In the genomic region with DNA sequence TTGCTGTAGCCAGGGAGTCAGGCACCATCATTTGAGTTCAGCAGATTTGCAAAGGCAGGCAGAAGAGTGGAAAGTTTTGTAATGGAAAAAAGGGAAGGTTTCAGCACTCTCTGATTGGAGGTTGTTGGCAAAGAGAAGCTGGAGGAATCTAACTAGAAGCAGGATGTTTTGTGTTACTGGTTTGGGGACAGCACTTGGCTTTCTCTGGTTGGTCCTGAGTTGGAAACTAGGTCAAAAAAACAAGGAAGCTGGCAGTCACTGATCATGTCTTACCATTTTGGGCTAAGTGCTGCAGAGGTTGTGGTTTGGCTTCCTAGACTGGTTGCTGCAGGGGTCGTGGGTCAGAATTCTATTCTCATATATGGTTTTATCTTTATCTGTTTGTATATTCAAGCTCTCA, we compare ENCODE assay signal across 15 cellular contexts.
DNase-seq lines count a peak whose midpoint lies in the region; ATAC-seq and TF ChIP-seq lines count a peak whose summit lies in the region.
"Had no signal": no experiment of that assay in that cellular context is flagged by ENCODE, and none has a peak within 500 bp of the region (broad histone marks: within the 10 kb centered on the region; RNA-seq: fewer than 3 reads in every experiment).

No MANE protein-coding gene starts in this region.

- no peak overlapping the region for H3K27ac Mint-ChIP-seq in stimulated activated memory B cell treated with anti-CD40 and anti-IgM and Interleukin-4, amounts not matched to agents 10 μg/mL and 1 μg/mL and 100 μg/mL, for 72 hours
- H3K27ac Mint-ChIP-seq: activated CD4-positive, alpha-beta T cell treated with anti-CD3 and anti-CD28 coated beads for 36 hours; CD8-positive, alpha-beta T cell had no signal

- TF ChIP-seq CTCF in brain microvascular endothelial cell (IDR thresholded peaks at IDR 0.05; ENCODE audit: low read depth, low read length, missing control alignments): no peak

- no peaks in the 10 kb centered on the region for H3K9me3 Mint-ChIP-seq in stimulated activated memory B cell treated with anti-CD40 and anti-IgM and Interleukin-4, amounts not matched to agents 10 μg/mL and 1 μg/mL and 100 μg/mL, for 72 hours
- H3K9me3 Mint-ChIP-seq: CD8-positive, alpha-beta T cell; central memory CD8-positive, alpha-beta T cell had no signal

- no peak overlapping the region for H3K4me3 Mint-ChIP-seq in stimulated activated memory B cell treated with anti-CD40 and anti-IgM and Interleukin-4, amounts not matched to agents 10 μg/mL and 1 μg/mL and 100 μg/mL, for 72 hours
- H3K4me3 Mint-ChIP-seq: activated CD4-positive, alpha-beta T cell treated with anti-CD3 and anti-CD28 coated beads for 36 hours; CD8-positive, alpha-beta T cell; central memory CD8-positive, alpha-beta T cell had no signal

- intact Hi-C loops in left ventricle myocardium superior (cut with micrococcal nuclease): no loop called here

- ATAC-seq in left ventricle myocardium superior: peak; percentile 90
- no peak for ATAC-seq in HG02884 (IDR thresholded peaks at IDR 0.05; ENCODE audit: unreplicated experiment)
- no peak for ATAC-seq in stimulated activated memory B cell treated with anti-CD40 and anti-IgM and Interleukin-4, amounts not matched to agents 10 μg/mL and 1 μg/mL and 100 μg/mL, for 72 hours
- ATAC-seq: activated CD4-positive, alpha-beta T cell treated with anti-CD3 and anti-CD28 coated beads for 36 hours; CD8-positive, alpha-beta T cell had no signal

- DNase-seq in GM04503 (ENCODE audit: low read depth) (peak; percentile 27), brain microvascular endothelial cell (peak; percentile 12), left ventricle myocardium superior (no peak), GM03348 (ENCODE audit: low spot score) (no peak), NCI-H1694 treated with DMSO at 0.1 percent for 48 hours (lab: John Stamatoyannopoulos, UW) (no peak)
- DNase-seq: activated CD4-positive, alpha-beta T cell treated with anti-CD3 and anti-CD28 coated beads for 36 hours; CD8-positive, alpha-beta T cell; foreskin melanocyte; kidney glomerular epithelial cell; NCI-H2227 treated with DMSO at 0.1 percent for 48 hours had no signal

- in situ Hi-C loops in brain microvascular endothelial cell (cut with HindIII; ENCODE audit: low pct_ligation_motif_present, low sequenced_read_pairs): no loop called here

- no peaks in the 10 kb centered on the region for H3K9me3 ChIP-seq in stomach smooth muscle (ENCODE audit: control insufficient read depth in 2 of 2, low read length in 2 of 2)
- H3K9me3 ChIP-seq: neutrophil had no signal

- no peaks in the 10 kb centered on the region for H3K36me3 ChIP-seq in brain microvascular endothelial cell (replicated peaks)
- H3K36me3 ChIP-seq in stomach smooth muscle (ENCODE audit: control insufficient read depth in 2 of 2, insufficient read depth in 2 of 2, low read length in 2 of 2): no peaks in the 10 kb centered on the region
- H3K36me3 ChIP-seq: neutrophil had no signal

- peaks cover 21% of the 10 kb centered on the region for H3K4me1 ChIP-seq in stomach smooth muscle (ENCODE audit: control insufficient read depth, insufficient read depth, low read length)

- H3K27ac ChIP-seq in brain microvascular endothelial cell: no peak overlapping the region
- peak overlapping the region; percentile 67 for H3K27ac ChIP-seq in stomach smooth muscle (ENCODE audit: low read length)
- H3K27ac ChIP-seq: neutrophil had no signal

- no peak overlapping the region for H3K4me3 ChIP-seq in brain microvascular endothelial cell (ENCODE audit: low read depth, low read length)
- peak overlapping the region in 1 of 2 donors; percentile 15 for H3K4me3 ChIP-seq in stomach smooth muscle (ENCODE audit: low read length in 2 of 2)

- H3K27me3 ChIP-seq in brain microvascular endothelial cell (replicated peaks) (no peaks in the 10 kb centered on the region), stomach smooth muscle (ENCODE audit: control insufficient read depth in 1 of 2, insufficient read depth in 2 of 2, low read length in 2 of 2) (no peaks in the 10 kb centered on the region)
- H3K27me3 ChIP-seq: neutrophil had no signal

- no peaks in the 10 kb centered on the region for H3K4me1 Mint-ChIP-seq in stimulated activated memory B cell treated with anti-CD40 and anti-IgM and Interleukin-4, amounts not matched to agents 10 μg/mL and 1 μg/mL and 100 μg/mL, for 72 hours
- H3K4me1 Mint-ChIP-seq: central memory CD8-positive, alpha-beta T cell had no signal

- H3K27me3 Mint-ChIP-seq in stimulated activated memory B cell treated with anti-CD40 and anti-IgM and Interleukin-4, amounts not matched to agents 10 μg/mL and 1 μg/mL and 100 μg/mL, for 72 hours: no peaks in the 10 kb centered on the region

- H3K36me3 Mint-ChIP-seq in stimulated activated memory B cell treated with anti-CD40 and anti-IgM and Interleukin-4, amounts not matched to agents 10 μg/mL and 1 μg/mL and 100 μg/mL, for 72 hours: no peaks in the 10 kb centered on the region
- H3K36me3 Mint-ChIP-seq: CD8-positive, alpha-beta T cell had no signal

- no peak overlapping the region for H3K9ac ChIP-seq in stomach smooth muscle (ENCODE audit: low read length in 2 of 2)

Comparison
In these comparisons a context has a peak if more than half of its experiments do, and no peak if none do; other contexts are left out.
1. DNase-seq: peak in GM04503 (single experiment) and brain microvascular endothelial cell (single experiment); none in left ventricle myocardium superior (single experiment), GM03348 (single experiment) and NCI-H1694 treated with DMSO at 0.1 percent for 48 hours (single experiment).